13 cellular contexts compared by ENCODE assay signal in genomic region chr3:101858464-101858863, GRCh38. TPM values are rescaled to one million over a fixed set of nuclear protein-coding genes. Genes with fewer than 3 reads are reported as not detected.
DNase-seq lines count a peak whose midpoint lies in the region; ATAC-seq and TF ChIP-seq lines count a peak whose summit lies in the region.
"Had no signal": no experiment of that assay in that cellular context is flagged by ENCODE, and none has a peak within 500 bp of the region (broad histone marks: within the 10 kb centered on the region; RNA-seq: fewer than 3 reads in every experiment).

No MANE protein-coding gene starts in this region.

- no peaks in the 10 kb centered on the region for H3K27me3 ChIP-seq in upper lobe of right lung
- H3K27me3 ChIP-seq in heart left ventricle: no peaks in the 10 kb centered on the region
- H3K27me3 ChIP-seq: testis had no signal

- no peak overlapping the region for H3K27ac Mint-ChIP-seq in activated CD4-positive, alpha-beta T cell treated with anti-CD3 and anti-CD28 coated beads, Interleukin-2, amount 10 ng/mL, durations not matched to agents 24 days and 14 days

- intact Hi-C loops in activated CD4-positive, alpha-beta T cell treated with anti-CD3 and anti-CD28 coated beads, Interleukin-2, amount 10 ng/mL, durations not matched to agents 24 days and 14 days (cut with micrococcal nuclease): no loop called here
- intact Hi-C loops in upper lobe of right lung (cut with DNase I): no loop called here
- intact Hi-C loops in heart left ventricle (cut with DNase I): no loop called here

- 86 to 90% (median 89%) methylated on average over 4 of the region's 4 CpGs for WGBS in heart left ventricle, 4 donors

- H3K4me3 ChIP-seq in upper lobe of right lung (no peak overlapping the region), heart left ventricle (no peak overlapping the region)
- H3K4me3 ChIP-seq: testis had no signal

- peaks cover 77% of the 10 kb centered on the region for H3K36me3 Mint-ChIP-seq in activated CD4-positive, alpha-beta T cell treated with anti-CD3 and anti-CD28 coated beads, Interleukin-2, amount 10 ng/mL, durations not matched to agents 24 days and 14 days (ENCODE audit: low read depth)

- TF ChIP-seq CTCF in upper lobe of right lung (IDR thresholded peaks at IDR 0.05): no peak
- no peak for TF ChIP-seq CTCF in heart left ventricle (IDR thresholded peaks at IDR 0.05)

- no peak for TF ChIP-seq POLR2A in heart left ventricle (IDR thresholded peaks at IDR 0.05)

- no peak for ATAC-seq in upper lobe of right lung
- ATAC-seq in heart left ventricle: no peak

- H3K27me3 Mint-ChIP-seq in activated CD4-positive, alpha-beta T cell treated with anti-CD3 and anti-CD28 coated beads, Interleukin-2, amount 10 ng/mL, durations not matched to agents 24 days and 14 days: no peaks in the 10 kb centered on the region

- H3K9me3 ChIP-seq in upper lobe of right lung: no peaks in the 10 kb centered on the region
- H3K9me3 ChIP-seq in heart left ventricle: no peaks in the 10 kb centered on the region
- H3K9me3 ChIP-seq: testis had no signal

- peak overlapping the region; percentile 7 for H3K4me3 Mint-ChIP-seq in activated CD4-positive, alpha-beta T cell treated with anti-CD3 and anti-CD28 coated beads, Interleukin-2, amount 10 ng/mL, durations not matched to agents 24 days and 14 days

- peaks cover 80% of the 10 kb centered on the region for H3K36me3 ChIP-seq in upper lobe of right lung
- peaks cover 0 to 98% (median 86%) of the 10 kb centered on the region in 9 donors for H3K36me3 ChIP-seq in heart left ventricle

- H3K4me1 ChIP-seq in upper lobe of right lung (peaks cover 45% of the 10 kb centered on the region), heart left ventricle (peaks cover 0 to 44% (median 2%) of the 10 kb centered on the region in 12 donors)
- H3K4me1 ChIP-seq: testis had no signal

- peaks cover 1% of the 10 kb centered on the region for H3K9me3 Mint-ChIP-seq in activated CD4-positive, alpha-beta T cell treated with anti-CD3 and anti-CD28 coated beads, Interleukin-2, amount 10 ng/mL, durations not matched to agents 24 days and 14 days

- peak; percentile 43 for DNase-seq in activated CD4-positive, alpha-beta T cell treated with anti-CD3 and anti-CD28 coated beads, Interleukin-2, amount 10 ng/mL, durations not matched to agents 24 days and 14 days
- DNase-seq in activated CD4-positive, alpha-beta T cell treated with anti-CD3 and anti-CD28 coated beads for 1 hour: no peak
- DNase-seq in LHCN-M2 (ENCODE audit: low read depth) (peak; percentile 21), epithelial cell of prostate (ENCODE audit: low read depth, low spot score) (no peak), renal cortical epithelial cell (ENCODE audit: low read depth) (peak; percentile 16), upper lobe of right lung (no peak), heart left ventricle (no peak), SW 1271 (lab: John Stamatoyannopoulos, UW) (no peak)
- DNase-seq: effector memory CD4-positive, alpha-beta T cell; NCI-H187; NCI-H446 treated with DMSO at 0.1 percent for 48 hours; retina; testis had no signal

- H3K27ac ChIP-seq in epithelial cell of prostate: peak overlapping the region; percentile 95
- no peak overlapping the region for H3K27ac ChIP-seq in upper lobe of right lung
- no peak overlapping the region for H3K27ac ChIP-seq in heart left ventricle
- H3K27ac ChIP-seq: testis had no signal

- peaks cover 46% of the 10 kb centered on the region for H3K4me1 Mint-ChIP-seq in activated CD4-positive, alpha-beta T cell treated with anti-CD3 and anti-CD28 coated beads, Interleukin-2, amount 10 ng/mL, durations not matched to agents 24 days and 14 days

RNA-seq across cellular contexts. Expression of gene NFKBIZ, which starts 9.2 kb away (rescaled TPM):
- total RNA-seq in activated CD4-positive, alpha-beta T cell treated with anti-CD3 and anti-CD28 coated beads, Interleukin-2, amount 10 ng/mL, durations not matched to agents 24 days and 14 days: 57.2 and 59.2 TPM in 2 replicates
- total RNA-seq in LHCN-M2 (2014; rRNA removed): 23.0 and 26.6 TPM in 2 replicates
- polyA plus RNA-seq in LHCN-M2 (2012): 7.9 TPM
- total RNA-seq in renal cortical epithelial cell: 135 and 224 TPM in 2 replicates
- 87.7 TPM for total RNA-seq in upper lobe of right lung
- total RNA-seq in heart left ventricle: 10 to 100 TPM in 4 of 9 donors, 1 to 10 TPM in 5; 6.9 to 44.8 (median 10.0) TPM
- 1 to 10 TPM; 5.6 to 7.2 TPM for polyA plus RNA-seq in heart left ventricle

Comparison
In these comparisons a context has a peak if more than half of its experiments do, and no peak if none do; other contexts are left out.
1. DNase-seq: peak in activated CD4-positive, alpha-beta T cell treated with anti-CD3 and anti-CD28 coated beads, Interleukin-2, amount 10 ng/mL, durations not matched to agents 24 days and 14 days (single experiment), LHCN-M2 (single experiment) and renal cortical epithelial cell (single experiment); none in activated CD4-positive, alpha-beta T cell treated with anti-CD3 and anti-CD28 coated beads for 1 hour (single experiment), epithelial cell of prostate (single experiment), upper lobe of right lung (single experiment), heart left ventricle (0 of 5) and SW 1271 (0 of 2).